Comparison of ENCODE assay signal across 17 cellular contexts in genomic region chr14:85233756-85234545, GRCh38.
A peak's percentile ranks its signal among the peaks of the same experiment; 100 is the strongest.
DNase-seq lines count a peak whose midpoint lies in the region; ATAC-seq, FAIRE-seq and TF ChIP-seq lines count a peak whose summit lies in the region.
"Had no signal": no experiment of that assay in that cellular context is flagged by ENCODE, and none has a peak within 500 bp of the region (broad histone marks: within the 10 kb centered on the region; RNA-seq: fewer than 3 reads in every experiment).

No MANE protein-coding gene starts in this region.

- H3K9ac ChIP-seq in neural progenitor cell, result no peak overlapping the region

- no peak overlapping the region for H3K4me2 ChIP-seq in neural progenitor cell

- peaks cover 2% of the 10 kb centered on the region for H3K4me1 Mint-ChIP-seq in neural progenitor cell
- no peaks in the 10 kb centered on the region for H3K4me1 Mint-ChIP-seq in stimulated activated naive CD8-positive, alpha-beta T cell treated with anti-CD3 and anti-CD28 coated beads, Interleukin-15, amount 100 ng/mL, for 72 hours
- H3K4me1 Mint-ChIP-seq: IgD-negative memory B cell had no signal

- H3K79me2 ChIP-seq in neural progenitor cell (ENCODE audit: low read depth), result no peaks in the 10 kb centered on the region

- no peaks in the 10 kb centered on the region for H3K36me3 ChIP-seq in neural progenitor cell

- H4K20me1 ChIP-seq in neural progenitor cell (ENCODE audit: low read depth), result no peaks in the 10 kb centered on the region

- no peak for TF ChIP-seq CTCF in epithelial cell of esophagus (IDR thresholded peaks at IDR 0.05; ENCODE audit: insufficient read depth, low read depth, low read length, missing control alignments)
- TF ChIP-seq CTCF in neural progenitor cell (IDR thresholded peaks at IDR 0.05), result no peak

- no peak for FAIRE-seq in RCC 7860 (lab: Jason Lieb, UNC)

- H3K9me3 Mint-ChIP-seq in neural progenitor cell, result peaks cover 3% of the 10 kb centered on the region
- peaks cover 8 to 16% of the 10 kb centered on the region in 2 donors for H3K9me3 Mint-ChIP-seq in stimulated activated naive CD8-positive, alpha-beta T cell treated with anti-CD3 and anti-CD28 coated beads, Interleukin-15, amount 100 ng/mL, for 72 hours

- no peaks in the 10 kb centered on the region for H3K4me1 ChIP-seq in neural progenitor cell

- H3K36me3 Mint-ChIP-seq in neural progenitor cell, result peaks cover 2% of the 10 kb centered on the region
- H3K36me3 Mint-ChIP-seq: IgD-negative memory B cell had no signal

- ATAC-seq in stimulated activated naive CD8-positive, alpha-beta T cell treated with anti-CD3 and anti-CD28 coated beads, Interleukin-15, amount 100 ng/mL, for 72 hours, result no peak

- no peaks in the 10 kb centered on the region for H3K9me3 ChIP-seq in neural progenitor cell (ENCODE audit: low read depth)

- no peaks in the 10 kb centered on the region for H3F3A ChIP-seq in neural progenitor cell (ENCODE audit: low read depth)

- H3K27ac Mint-ChIP-seq in neural progenitor cell, result no peak overlapping the region
- no peak overlapping the region for H3K27ac Mint-ChIP-seq in stimulated activated naive CD8-positive, alpha-beta T cell treated with anti-CD3 and anti-CD28 coated beads, Interleukin-15, amount 100 ng/mL, for 72 hours
- H3K27ac Mint-ChIP-seq: endodermal cell, IgD-negative memory B cell had no signal

- no peak overlapping the region for H3K4me3 Mint-ChIP-seq in neural progenitor cell
- H3K4me3 Mint-ChIP-seq in stimulated activated naive CD8-positive, alpha-beta T cell treated with anti-CD3 and anti-CD28 coated beads, Interleukin-15, amount 100 ng/mL, for 72 hours, result no peak overlapping the region
- H3K4me3 Mint-ChIP-seq: endodermal cell, IgD-negative memory B cell had no signal

- H3K4me3 ChIP-seq in epithelial cell of esophagus (ENCODE audit: low read length) (no peak overlapping the region), neural progenitor cell (no peak overlapping the region)
- H3K4me3 ChIP-seq: lung had no signal

- no peaks in the 10 kb centered on the region for H3K27me3 Mint-ChIP-seq in neural progenitor cell (ENCODE audit: insufficient read depth, low read depth)
- H3K27me3 Mint-ChIP-seq in stimulated activated naive CD8-positive, alpha-beta T cell treated with anti-CD3 and anti-CD28 coated beads, Interleukin-15, amount 100 ng/mL, for 72 hours, result no peaks in the 10 kb centered on the region
- H3K27me3 Mint-ChIP-seq: IgD-negative memory B cell had no signal

- no peak overlapping the region for H3K27ac ChIP-seq in neural progenitor cell

- DNase-seq in ELR (ENCODE audit: low read depth), result peak; percentile 94
- peak; percentile 52 for DNase-seq in RCC 7860 (ENCODE audit: low spot score)
- peak; percentile 91 for DNase-seq in epithelial cell of esophagus (ENCODE audit: low read depth)
- no peak for DNase-seq in neural progenitor cell (ENCODE audit: low spot score)
- no peak for DNase-seq in stimulated activated naive CD8-positive, alpha-beta T cell treated with anti-CD3 and anti-CD28 coated beads, Interleukin-15, amount 100 ng/mL, for 72 hours
- DNase-seq in COLO668 (lab: John Stamatoyannopoulos, UW; ENCODE audit: unreplicated experiment), result no peak
- DNase-seq in midbrain (lab: John Stamatoyannopoulos, UW), result no peak
- no peak for DNase-seq in DMS153 (lab: John Stamatoyannopoulos, UW)
- DNase-seq: amygdala, endodermal cell, GDM1, hippocampal formation, NCI-H146, NCI-H526, SHP77 treated with DMSO at 0.1 percent for 48 hours had no signal

- H3K27me3 ChIP-seq in neural progenitor cell, result no peaks in the 10 kb centered on the region

- H2AFZ ChIP-seq in neural progenitor cell (replicated peaks), result peak overlapping the region; percentile 40

Comparison
In these comparisons a context has a peak if more than half of its experiments do, and no peak if none do; other contexts are left out.
1. DNase-seq: peak in ELR (single experiment), RCC 7860 (single experiment) and epithelial cell of esophagus (single experiment); none in neural progenitor cell (single experiment), stimulated activated naive CD8-positive, alpha-beta T cell treated with anti-CD3 and anti-CD28 coated beads, Interleukin-15, amount 100 ng/mL, for 72 hours (0 of 2), COLO668 (single experiment), midbrain (single experiment) and DMS153 (single experiment).